Comparison of ENCODE assay signal across 9 cellular contexts in the genomic region with DNA sequence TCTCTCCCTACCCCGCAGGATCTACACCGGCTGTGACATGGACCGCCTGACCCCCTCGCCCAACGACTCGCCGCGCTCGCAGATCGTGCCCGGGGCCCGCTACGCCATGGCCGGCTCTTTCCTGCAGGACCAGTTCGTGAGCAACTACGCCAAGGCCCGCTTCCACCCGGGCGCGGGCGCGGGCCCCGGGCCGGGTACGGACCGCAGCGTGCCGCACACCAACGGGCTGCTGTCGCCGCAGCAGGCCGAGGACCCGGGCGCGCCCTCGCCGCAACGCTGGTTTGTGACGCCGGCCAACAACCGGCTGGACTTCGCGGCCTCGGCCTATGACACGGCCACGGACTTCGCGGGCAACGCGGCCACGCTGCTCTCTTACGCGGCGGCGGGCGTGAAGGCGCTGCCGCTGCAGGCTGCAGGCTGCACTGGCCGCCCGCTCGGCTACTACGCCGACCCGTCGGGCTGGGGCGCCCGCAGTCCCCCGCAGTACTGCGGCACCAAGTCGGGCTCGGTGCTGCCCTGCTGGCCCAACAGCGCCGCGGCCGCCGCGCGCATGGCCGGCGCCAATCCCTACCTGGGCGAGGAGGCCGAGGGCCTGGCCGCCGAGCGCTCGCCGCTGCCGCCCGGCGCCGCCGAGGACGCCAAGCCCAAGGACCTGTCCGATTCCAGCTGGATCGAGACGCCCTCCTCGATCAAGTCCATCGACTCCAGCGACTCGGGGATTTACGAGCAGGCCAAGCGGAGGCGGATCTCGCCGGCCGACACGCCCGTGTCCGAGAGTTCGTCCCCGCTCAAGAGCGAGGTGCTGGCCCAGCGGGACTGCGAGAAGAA. TPM values are rescaled to one million over a fixed set of nuclear protein-coding genes. Genes with fewer than 3 reads are reported as not detected.
DNase-seq lines count a peak whose midpoint lies in the region; ATAC-seq and TF ChIP-seq lines count a peak whose summit lies in the region.
"Had no signal": no experiment of that assay in that cellular context is flagged by ENCODE, and none has a peak within 500 bp of the region (broad histone marks: within the 10 kb centered on the region; RNA-seq: fewer than 3 reads in every experiment).

No MANE protein-coding gene starts in this region.

- intact Hi-C loops in vagina (cut with DNase I) (no loop called here), sciatic nerve (cut with DNase I) (no loop called here)

- no peaks in the 10 kb centered on the region for H3K36me3 ChIP-seq in mesodermal cell (ENCODE audit: control insufficient read depth, insufficient read depth, low read length)
- no peaks in the 10 kb centered on the region for H3K36me3 ChIP-seq in vagina

- no peak for ATAC-seq in GM21515 (IDR thresholded peaks at IDR 0.05; ENCODE audit: unreplicated experiment)
- ATAC-seq in sciatic nerve: no peak

- H3K4me1 ChIP-seq in mesodermal cell (ENCODE audit: control insufficient read depth, insufficient read depth, low read length, poor library complexity, severe bottlenecking): peaks cover 3% of the 10 kb centered on the region
- peaks cover 21% of the 10 kb centered on the region for H3K4me1 ChIP-seq in vagina

- H3K27me3 ChIP-seq in vagina: peaks cover 36% of the 10 kb centered on the region

- peak; percentile 3 for DNase-seq in activated naive CD4-positive, alpha-beta T cell treated with Interleukin-2 at 50 U/mL for 16 hours
- DNase-seq in activated naive CD4-positive, alpha-beta T cell treated with anti-CD3 and anti-CD28 coated beads, Interleukin-2, amount 50 U/mL, for 16 hours: no peak
- DNase-seq in dermis blood vessel endothelial cell: peak; percentile 37
- DNase-seq in vagina (ENCODE audit: extremely low spot score in 2 of 2): no peak
- DNase-seq in cerebellar cortex (ENCODE audit: low spot score): no peak
- no peak for DNase-seq in sciatic nerve (ENCODE audit: low spot score)
- DNase-seq: DMS 273 treated with DMSO at 0.1 percent for 48 hours had no signal

- H3K27ac ChIP-seq in mesodermal cell (ENCODE audit: low read depth, low read length, severe bottlenecking) (no peak overlapping the region), vagina (no peak overlapping the region)

- 1 to 2% methylated on average over 96 to 104 of the region's 114 CpGs for WGBS in mesodermal cell (ENCODE audit: insufficient coverage in 2 of 2), 2 experiments

- H3K4me3 ChIP-seq in mesodermal cell (ENCODE audit: extremely low read depth, insufficient read depth, low read length, poor library complexity, severe bottlenecking) (peak overlapping the region; percentile 20), vagina (peak overlapping the region; percentile 23 to 41)

- TF ChIP-seq CTCF in vagina (IDR thresholded peaks at IDR 0.05): no peak

- no peak for TF ChIP-seq POLR2A in vagina (IDR thresholded peaks at IDR 0.05)

- H3K9me3 ChIP-seq in mesodermal cell (ENCODE audit: control insufficient read depth, low read length): no peaks in the 10 kb centered on the region
- H3K9me3 ChIP-seq in vagina: no peaks in the 10 kb centered on the region

RNA-seq across cellular contexts. Expression of gene TBR1, which starts 7.5 kb away (rescaled TPM):
- not detected in 2 replicates for total RNA-seq in dermis blood vessel endothelial cell
- not detected for polyA plus RNA-seq in mesodermal cell (2013, experiment 1 of 2)
- not detected for polyA plus RNA-seq in mesodermal cell (2013, experiment 2 of 2)
- total RNA-seq in vagina: not detected
- not detected for total RNA-seq in sciatic nerve

Comparison
In these comparisons a context has a peak if more than half of its experiments do, and no peak if none do; other contexts are left out.
1. DNase-seq: peak in activated naive CD4-positive, alpha-beta T cell treated with Interleukin-2 at 50 U/mL for 16 hours (single experiment) and dermis blood vessel endothelial cell (single experiment); none in activated naive CD4-positive, alpha-beta T cell treated with anti-CD3 and anti-CD28 coated beads, Interleukin-2, amount 50 U/mL, for 16 hours (single experiment), vagina (0 of 2), cerebellar cortex (single experiment) and sciatic nerve (single experiment).